In genomic region chr19:1445185-1445931, GRCh38 we compare ENCODE assay signal across 8 cellular contexts. TPM values are rescaled to one million over a fixed set of nuclear protein-coding genes. Genes with fewer than 3 reads are reported as not detected.
DNase-seq lines count a peak whose midpoint lies in the region; ATAC-seq and TF ChIP-seq lines count a peak whose summit lies in the region.

No MANE protein-coding gene starts in this region.

- H2AFZ ChIP-seq in PC-3 (ENCODE audit: low read length) (peak overlapping the region; percentile 37; the same call in 1 of the 2 replicates), neural cell (ENCODE audit: low read depth, low read length) (no peak overlapping the region)

- peak; percentile 61 for TF ChIP-seq RAD21 in neural cell (conservative IDR thresholded peaks at IDR 0.05)

- BruUV-seq in PC-3 (replicated peaks; lab: Mats Ljungman, UMichigan), result no TSS peak

- H4K20me1 ChIP-seq in PC-3 (ENCODE audit: low read length) (peaks cover 19% of the 10 kb centered on the region), neural cell (ENCODE audit: insufficient read depth) (no peaks in the 10 kb centered on the region)

- H3K9me3 ChIP-seq in PC-3 (ENCODE audit: low read length) (no peaks in the 10 kb centered on the region), neural cell (ENCODE audit: low read length) (no peaks in the 10 kb centered on the region)

- peaks cover 15% of the 10 kb centered on the region for H3K27me3 Mint-ChIP-seq in activated T-helper 17 cell treated with anti-CD3 and anti-CD28 coated beads, Interleukin-2, amount 50 U/mL, for 72 hours
- H3K27me3 Mint-ChIP-seq in stimulated activated naive CD8-positive, alpha-beta T cell treated with anti-CD3 and anti-CD28 coated beads, Interleukin-15, amount 100 ng/mL, for 72 hours, result peaks cover 46% of the 10 kb centered on the region

- H3K9me2 ChIP-seq in PC-3 (replicated peaks; ENCODE audit: low read length) (no peaks in the 10 kb centered on the region), neural cell (ENCODE audit: insufficient read depth, low read length) (no peaks in the 10 kb centered on the region)

- H3K27me3 ChIP-seq in PC-3 (ENCODE audit: low read length), result no peaks in the 10 kb centered on the region
- H3K27me3 ChIP-seq in neural cell (ENCODE audit: insufficient read depth, low read depth, low read length), result no peaks in the 10 kb centered on the region

- ATAC-seq in HG03439 (IDR thresholded peaks at IDR 0.05; ENCODE audit: unreplicated experiment) (peak; percentile 54), PC-3 (peak; percentile 80)
- ATAC-seq in activated T-helper 17 cell treated with anti-CD3 and anti-CD28 coated beads, Interleukin-2, amount 50 U/mL, for 72 hours (replicated peaks), result peak; percentile 93
- peak; percentile 86 for ATAC-seq in stimulated activated naive CD8-positive, alpha-beta T cell treated with anti-CD3 and anti-CD28 coated beads, Interleukin-15, amount 100 ng/mL, for 72 hours

- H3K4me2 ChIP-seq in PC-3 (ENCODE audit: low read length), result peak overlapping the region; percentile 78
- H3K4me2 ChIP-seq in neural cell (ENCODE audit: low read length), result peak overlapping the region; percentile 48

- CTCF ChIA-PET in PC-3 (lab: Charles Lee), result interaction anchor here (1.3 kb wide), 1 partner anchor 22 kb away, joined by 3 read pairs; no protein-coding TSS in a partner anchor

- H3K27ac Mint-ChIP-seq in activated T-helper 17 cell treated with anti-CD3 and anti-CD28 coated beads, Interleukin-2, amount 50 U/mL, for 72 hours, result no peak overlapping the region
- peak overlapping the region; percentile 33 to 99 for H3K27ac Mint-ChIP-seq in stimulated activated naive CD8-positive, alpha-beta T cell treated with anti-CD3 and anti-CD28 coated beads, Interleukin-15, amount 100 ng/mL, for 72 hours

- DNase-seq in NK-92 treated with Interleukin-12 subunit alpha and Interleukin-12 subunit beta, amount 100 ng/mL, for 24 hours (lab: John Stamatoyannopoulos, UW), result peak; percentile 57
- DNase-seq in NK-92 (lab: John Stamatoyannopoulos, UW; ENCODE audit: unreplicated experiment) (no peak), PC-3 (peak; percentile 74), fibroblast of the aortic adventitia (ENCODE audit: low read depth) (peak; percentile 30)
- peak; percentile 82 to 86 for DNase-seq in stimulated activated naive CD8-positive, alpha-beta T cell treated with anti-CD3 and anti-CD28 coated beads, Interleukin-15, amount 100 ng/mL, for 72 hours

- H3K27ac ChIP-seq in PC-3 (ENCODE audit: low read length) (0 out of 2 replicates have a peak overlapping the region, but pooled peaks have one; percentile 13), neural cell (ENCODE audit: low read length) (peak overlapping the region; percentile 86)

- H3K9me3 Mint-ChIP-seq in activated T-helper 17 cell treated with anti-CD3 and anti-CD28 coated beads, Interleukin-2, amount 50 U/mL, for 72 hours, result no peaks in the 10 kb centered on the region
- H3K9me3 Mint-ChIP-seq in stimulated activated naive CD8-positive, alpha-beta T cell treated with anti-CD3 and anti-CD28 coated beads, Interleukin-15, amount 100 ng/mL, for 72 hours, result no peaks in the 10 kb centered on the region

- H3K4me3 Mint-ChIP-seq in activated T-helper 17 cell treated with anti-CD3 and anti-CD28 coated beads, Interleukin-2, amount 50 U/mL, for 72 hours, result peak overlapping the region; percentile 71
- H3K4me3 Mint-ChIP-seq in stimulated activated naive CD8-positive, alpha-beta T cell treated with anti-CD3 and anti-CD28 coated beads, Interleukin-15, amount 100 ng/mL, for 72 hours, result peak overlapping the region; percentile 82 to 92

- no peak overlapping the region; the same call in 1 of the 2 replicates for H3K9ac ChIP-seq in PC-3 (ENCODE audit: low read length)
- peak overlapping the region; percentile 80 for H3K9ac ChIP-seq in neural cell (ENCODE audit: low read length)

- peaks cover 43% of the 10 kb centered on the region for H3K36me3 Mint-ChIP-seq in activated T-helper 17 cell treated with anti-CD3 and anti-CD28 coated beads, Interleukin-2, amount 50 U/mL, for 72 hours (ENCODE audit: low read depth)

- peak; percentile 46 for TF ChIP-seq EP300 in neural cell (conservative IDR thresholded peaks at IDR 0.05; ENCODE audit: poor library complexity, severe bottlenecking)

- H3F3A ChIP-seq in PC-3 (ENCODE audit: low read length, unreplicated experiment) (peaks cover 6% of the 10 kb centered on the region), neural cell (ENCODE audit: insufficient read depth, low read length, poor library complexity, severe bottlenecking) (peaks cover 4% of the 10 kb centered on the region)

- H3K4me3 ChIP-seq in PC-3 (ENCODE audit: low read length) (peak overlapping the region; percentile 63), fibroblast of the aortic adventitia (ENCODE audit: low read depth, low read length) (peak overlapping the region; percentile 31), neural cell (ENCODE audit: low read length) (peak overlapping the region; percentile 77)

- H3K4me1 ChIP-seq in PC-3 (ENCODE audit: insufficient read depth, low read length), result peaks cover 17% of the 10 kb centered on the region

- no peaks in the 10 kb centered on the region for H3K4me1 Mint-ChIP-seq in activated T-helper 17 cell treated with anti-CD3 and anti-CD28 coated beads, Interleukin-2, amount 50 U/mL, for 72 hours
- peaks cover 56% of the 10 kb centered on the region for H3K4me1 Mint-ChIP-seq in stimulated activated naive CD8-positive, alpha-beta T cell treated with anti-CD3 and anti-CD28 coated beads, Interleukin-15, amount 100 ng/mL, for 72 hours

- peaks cover 22% of the 10 kb centered on the region for H3K36me3 ChIP-seq in PC-3 (ENCODE audit: low read depth, low read length)
- H3K36me3 ChIP-seq in neural cell (ENCODE audit: insufficient read depth, low read length), result no peaks in the 10 kb centered on the region

- POLR2A ChIA-PET in PC-3 (lab: Charles Lee; ENCODE audit: unreplicated experiment), result no interaction called here

- intact Hi-C loops in PC-3 (cut with micrococcal nuclease), result no loop called here

- H3K79me2 ChIP-seq in PC-3 (ENCODE audit: low read length) (peaks cover 15% of the 10 kb centered on the region), neural cell (replicated peaks; ENCODE audit: insufficient read depth, low read length) (peaks cover 32% of the 10 kb centered on the region)

- TF ChIP-seq CTCF in PC-3 (conservative IDR thresholded peaks at IDR 0.05; ENCODE audit: low read depth, low read length), result peak; percentile 75
- peak; percentile 68 for TF ChIP-seq CTCF in fibroblast of the aortic adventitia (IDR thresholded peaks at IDR 0.05; ENCODE audit: insufficient read depth, low read length)
- TF ChIP-seq CTCF in neural cell (IDR thresholded peaks at IDR 0.05; ENCODE audit: poor library complexity, severe bottlenecking), result peak; percentile 95

TF ChIP-seq in neural cell, 6 proteins besides CTCF, POLR2A, EP300 and RAD21 (continues in another document):
- TF ChIP-seq POLR2AphosphoS5 (IDR thresholded peaks at IDR 0.05) (peak; percentile 54), MXI1 (conservative IDR thresholded peaks at IDR 0.05; ENCODE audit: poor library complexity, severe bottlenecking) (peak; percentile 43), EZH2 (IDR thresholded peaks at IDR 0.05; ENCODE audit: borderline replicate concordance, insufficient read depth, low read length, poor library complexity, severe bottlenecking) (no peak), TAF1 (IDR thresholded peaks at IDR 0.05; ENCODE audit: low read depth) (no peak), SMC3 (conservative IDR thresholded peaks at IDR 0.05; ENCODE audit: poor library complexity) (peak; percentile 74)

RNA-seq across cellular contexts. Expression of gene APC2, which starts 4.6 kb away (rescaled TPM):
- total RNA-seq in PC-3 (2014; rRNA removed) (0.29 and 1.4 TPM in 2 replicates), fibroblast of the aortic adventitia (ENCODE audit: low replicate concordance) (0.27 and 0.57 TPM in 2 replicates)
- total RNA-seq in activated T-helper 17 cell treated with anti-CD3 and anti-CD28 coated beads, Interleukin-2, amount 50 U/mL, for 72 hours, result under 1 TPM; 0.04 to 0.21 TPM
- 50.5 and 79.7 TPM in 2 replicates for polyA plus RNA-seq in neural cell
- 302 and 348 TPM in 2 replicates for polyA minus RNA-seq in neural cell

RNA-seq across cellular contexts. Expression of gene RPS15, which starts 7.2 kb away (rescaled TPM):
- total RNA-seq in PC-3 (2014; rRNA removed), result 1,797 and 2,672 TPM in 2 replicates
- total RNA-seq in activated T-helper 17 cell treated with anti-CD3 and anti-CD28 coated beads, Interleukin-2, amount 50 U/mL, for 72 hours, result 1,000 to 10,000 TPM; 1,611 to 1,688 TPM
- total RNA-seq in fibroblast of the aortic adventitia (ENCODE audit: low replicate concordance), result 567 and 712 TPM in 2 replicates
- 452 and 591 TPM in 2 replicates for polyA plus RNA-seq in neural cell
- 127 and 197 TPM in 2 replicates for polyA minus RNA-seq in neural cell

RNA-seq across cellular contexts. Expression of gene C19orf25, which starts 33.7 kb away (rescaled TPM):
- total RNA-seq in PC-3 (2014; rRNA removed) (45.0 and 54.9 TPM in 2 replicates), fibroblast of the aortic adventitia (ENCODE audit: low replicate concordance) (13.2 and 26.8 TPM in 2 replicates)
- 10 to 100 TPM; 36.5 to 37.2 TPM for total RNA-seq in activated T-helper 17 cell treated with anti-CD3 and anti-CD28 coated beads, Interleukin-2, amount 50 U/mL, for 72 hours
- polyA plus RNA-seq in neural cell, result 80.2 and 108 TPM in 2 replicates
- 33.8 and 39.9 TPM in 2 replicates for polyA minus RNA-seq in neural cell

RNA-seq across cellular contexts. Expression of gene DAZAP1, which starts 38.0 kb away (rescaled TPM):
- total RNA-seq in PC-3 (2014; rRNA removed), result 177 and 178 TPM in 2 replicates
- total RNA-seq in activated T-helper 17 cell treated with anti-CD3 and anti-CD28 coated beads, Interleukin-2, amount 50 U/mL, for 72 hours, result 100 to 1,000 TPM; 161 to 271 TPM
- total RNA-seq in fibroblast of the aortic adventitia (ENCODE audit: low replicate concordance), result 17.3 and 43.8 TPM in 2 replicates
- polyA plus RNA-seq in neural cell, result 60.5 and 95.2 TPM in 2 replicates
- 34.6 and 39.8 TPM in 2 replicates for polyA minus RNA-seq in neural cell

RNA-seq across cellular contexts. Expression of gene GAMT, which starts 44.0 kb away (rescaled TPM):
- 74.9 and 75.6 TPM in 2 replicates for total RNA-seq in PC-3 (2014; rRNA removed)
- 10 to 100 TPM in 1 of 2 donors, 1 to 10 TPM in 1; 4.9 to 11.2 TPM for total RNA-seq in activated T-helper 17 cell treated with anti-CD3 and anti-CD28 coated beads, Interleukin-2, amount 50 U/mL, for 72 hours
- 8.8 and 40.6 TPM in 2 replicates for total RNA-seq in fibroblast of the aortic adventitia (ENCODE audit: low replicate concordance)
- 32.5 and 54.1 TPM in 2 replicates for polyA plus RNA-seq in neural cell
- polyA minus RNA-seq in neural cell, result 21.3 and 21.7 TPM in 2 replicates
